ENCODE assay signal across 1 cellular context in the genomic region with DNA sequence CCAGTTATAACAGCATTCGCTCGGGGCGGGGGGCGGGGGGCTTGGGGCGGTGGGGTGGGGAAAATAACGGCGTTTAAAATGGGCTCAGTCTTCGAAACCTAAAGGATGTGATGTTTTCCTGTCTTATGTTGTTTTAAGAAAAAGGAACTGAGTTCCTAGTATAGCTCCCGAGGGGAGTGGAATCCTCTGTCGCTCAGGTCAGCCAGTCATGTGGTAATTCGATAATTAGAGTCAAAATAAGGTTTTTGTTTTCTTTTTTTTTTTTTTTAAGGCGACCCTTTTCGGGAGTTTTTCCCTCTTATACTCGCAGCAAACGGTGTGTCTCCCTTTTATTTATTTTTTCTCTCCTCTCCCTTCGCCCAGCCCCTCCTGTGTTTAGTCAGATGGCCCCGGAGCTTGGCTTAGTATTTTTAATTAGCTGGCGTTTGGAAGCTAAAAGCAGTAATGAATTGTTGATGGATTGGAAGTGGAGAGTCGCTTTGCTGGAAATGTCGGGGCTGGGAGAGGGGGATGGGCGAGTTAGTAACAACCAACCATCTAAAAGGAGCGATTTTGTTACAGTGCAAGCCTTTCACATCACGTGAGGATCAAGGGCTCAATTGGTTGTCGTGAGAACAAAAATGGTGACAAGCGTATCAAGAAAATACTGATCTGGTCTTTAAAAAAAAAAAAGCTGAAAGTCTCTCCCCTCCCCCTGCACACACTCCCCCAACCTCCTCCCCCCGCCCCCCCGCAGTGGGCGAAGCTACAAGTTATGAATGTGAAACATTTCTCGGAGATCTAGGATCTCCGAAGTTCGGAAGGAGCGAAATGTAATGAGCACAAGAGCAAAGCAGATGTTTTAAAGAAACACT.
TF ChIP-seq lines count a peak whose summit lies in the region.

No MANE protein-coding gene starts in this region.

TF ChIP-seq in HEK293, 187 proteins besides CTCF, POLR2A, EP300 and RAD21 (continued from another document and continues in another):
- TF ChIP-seq, protein P1, sequence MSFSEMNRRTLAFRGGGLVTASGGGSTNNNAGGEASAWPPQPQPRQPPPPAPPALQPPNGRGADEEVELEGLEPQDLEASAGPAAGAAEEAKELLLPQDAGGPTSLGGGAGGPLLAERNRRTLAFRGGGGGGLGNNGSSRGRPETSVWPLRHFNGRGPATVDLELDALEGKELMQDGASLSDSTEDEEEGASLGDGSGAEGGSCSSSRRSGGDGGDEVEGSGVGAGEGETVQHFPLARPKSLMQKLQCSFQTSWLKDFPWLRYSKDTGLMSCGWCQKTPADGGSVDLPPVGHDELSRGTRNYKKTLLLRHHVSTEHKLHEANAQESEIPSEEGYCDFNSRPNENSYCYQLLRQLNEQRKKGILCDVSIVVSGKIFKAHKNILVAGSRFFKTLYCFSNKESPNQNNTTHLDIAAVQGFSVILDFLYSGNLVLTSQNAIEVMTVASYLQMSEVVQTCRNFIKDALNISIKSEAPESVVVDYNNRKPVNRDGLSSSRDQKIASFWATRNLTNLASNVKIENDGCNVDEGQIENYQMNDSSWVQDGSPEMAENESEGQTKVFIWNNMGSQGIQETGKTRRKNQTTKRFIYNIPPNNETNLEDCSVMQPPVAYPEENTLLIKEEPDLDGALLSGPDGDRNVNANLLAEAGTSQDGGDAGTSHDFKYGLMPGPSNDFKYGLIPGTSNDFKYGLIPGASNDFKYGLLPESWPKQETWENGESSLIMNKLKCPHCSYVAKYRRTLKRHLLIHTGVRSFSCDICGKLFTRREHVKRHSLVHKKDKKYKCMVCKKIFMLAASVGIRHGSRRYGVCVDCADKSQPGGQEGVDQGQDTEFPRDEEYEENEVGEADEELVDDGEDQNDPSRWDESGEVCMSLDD (tag by site-specific recombination; IDR thresholded peaks at IDR 0.05), result no peak
- TF ChIP-seq ZBTB8A (tag by site-specific recombination; IDR thresholded peaks at IDR 0.05), result peak; percentile 67; the same call in 1 of the 2 replicates
- TF ChIP-seq FEZF1 (tag by site-specific recombination; IDR thresholded peaks at IDR 0.05), result peak; percentile 95
- no peak for TF ChIP-seq ZNF350 (tag by site-specific recombination; IDR thresholded peaks at IDR 0.05)
- TF ChIP-seq, protein P2, sequence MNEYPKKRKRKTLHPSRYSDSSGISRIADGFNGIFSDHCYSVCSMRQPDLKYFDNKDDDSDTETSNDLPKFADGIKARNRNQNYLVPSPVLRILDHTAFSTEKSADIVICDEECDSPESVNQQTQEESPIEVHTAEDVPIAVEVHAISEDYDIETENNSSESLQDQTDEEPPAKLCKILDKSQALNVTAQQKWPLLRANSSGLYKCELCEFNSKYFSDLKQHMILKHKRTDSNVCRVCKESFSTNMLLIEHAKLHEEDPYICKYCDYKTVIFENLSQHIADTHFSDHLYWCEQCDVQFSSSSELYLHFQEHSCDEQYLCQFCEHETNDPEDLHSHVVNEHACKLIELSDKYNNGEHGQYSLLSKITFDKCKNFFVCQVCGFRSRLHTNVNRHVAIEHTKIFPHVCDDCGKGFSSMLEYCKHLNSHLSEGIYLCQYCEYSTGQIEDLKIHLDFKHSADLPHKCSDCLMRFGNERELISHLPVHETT (tag by site-specific recombination; IDR thresholded peaks at IDR 0.05), result peak; percentile 92
- peak; percentile 55; the same call in 1 of the 2 replicates for TF ChIP-seq ZNF558 (tag by site-specific recombination; IDR thresholded peaks at IDR 0.05)
- TF ChIP-seq, protein P3, sequence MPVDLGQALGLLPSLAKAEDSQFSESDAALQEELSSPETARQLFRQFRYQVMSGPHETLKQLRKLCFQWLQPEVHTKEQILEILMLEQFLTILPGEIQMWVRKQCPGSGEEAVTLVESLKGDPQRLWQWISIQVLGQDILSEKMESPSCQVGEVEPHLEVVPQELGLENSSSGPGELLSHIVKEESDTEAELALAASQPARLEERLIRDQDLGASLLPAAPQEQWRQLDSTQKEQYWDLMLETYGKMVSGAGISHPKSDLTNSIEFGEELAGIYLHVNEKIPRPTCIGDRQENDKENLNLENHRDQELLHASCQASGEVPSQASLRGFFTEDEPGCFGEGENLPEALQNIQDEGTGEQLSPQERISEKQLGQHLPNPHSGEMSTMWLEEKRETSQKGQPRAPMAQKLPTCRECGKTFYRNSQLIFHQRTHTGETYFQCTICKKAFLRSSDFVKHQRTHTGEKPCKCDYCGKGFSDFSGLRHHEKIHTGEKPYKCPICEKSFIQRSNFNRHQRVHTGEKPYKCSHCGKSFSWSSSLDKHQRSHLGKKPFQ (tag by site-specific recombination; IDR thresholded peaks at IDR 0.05), result peak; percentile 77; the same call in 1 of the 2 replicates
- TF ChIP-seq ZNF274 (IDR thresholded peaks at IDR 0.05; ENCODE audit: low read length), result no peak
- no peak for TF ChIP-seq ZNF274 (tag by site-specific recombination; IDR thresholded peaks at IDR 0.05; ENCODE audit: borderline replicate concordance)
- TF ChIP-seq ZNF2 (tag by site-specific recombination; IDR thresholded peaks at IDR 0.05), result peak; percentile 80
- no peak for TF ChIP-seq ZFP41 (tag by site-specific recombination; IDR thresholded peaks at IDR 0.05; ENCODE audit: borderline replicate concordance)
- 0 out of 2 replicates have a peak, but pooled peaks have one; percentile 25 for TF ChIP-seq ZNF596 (tag by site-specific recombination; IDR thresholded peaks at IDR 0.05)
- TF ChIP-seq ZNF146 (tag by site-specific recombination; IDR thresholded peaks at IDR 0.05), result peak; percentile 4; the same call in 1 of the 2 replicates
- TF ChIP-seq, protein P4, sequence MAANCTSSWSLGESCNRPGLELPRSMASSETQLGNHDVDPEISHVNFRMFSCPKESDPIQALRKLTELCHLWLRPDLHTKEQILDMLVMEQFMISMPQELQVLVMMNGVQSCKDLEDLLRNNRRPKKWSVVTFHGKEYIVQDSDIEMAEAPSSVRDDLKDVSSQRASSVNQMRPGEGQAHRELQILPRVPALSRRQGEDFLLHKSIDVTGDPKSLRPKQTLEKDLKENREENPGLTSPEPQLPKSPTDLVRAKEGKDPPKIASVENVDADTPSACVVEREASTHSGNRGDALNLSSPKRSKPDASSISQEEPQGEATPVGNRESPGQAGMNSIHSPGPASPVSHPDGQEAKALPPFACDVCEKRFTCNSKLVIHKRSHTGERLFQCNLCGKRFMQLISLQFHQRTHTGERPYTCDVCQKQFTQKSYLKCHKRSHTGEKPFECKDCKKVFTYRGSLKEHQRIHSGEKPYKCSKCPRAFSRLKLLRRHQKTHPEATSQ (tag by site-specific recombination; IDR thresholded peaks at IDR 0.05), result no peak; the same call in 1 of the 2 replicates
- peak; percentile 95 for TF ChIP-seq SP7 (tag by site-specific recombination; IDR thresholded peaks at IDR 0.05)
- no peak for TF ChIP-seq ZNF302 (tag by site-specific recombination; IDR thresholded peaks at IDR 0.05; ENCODE audit: low read depth)
- no peak for TF ChIP-seq ZNF707 (tag by site-specific recombination; IDR thresholded peaks at IDR 0.05)
- TF ChIP-seq ZNF585B (tag by site-specific recombination; IDR thresholded peaks at IDR 0.05), result no peak
- TF ChIP-seq ZNF121 (tag by site-specific recombination; IDR thresholded peaks at IDR 0.05), result no peak
- TF ChIP-seq, protein P5, sequence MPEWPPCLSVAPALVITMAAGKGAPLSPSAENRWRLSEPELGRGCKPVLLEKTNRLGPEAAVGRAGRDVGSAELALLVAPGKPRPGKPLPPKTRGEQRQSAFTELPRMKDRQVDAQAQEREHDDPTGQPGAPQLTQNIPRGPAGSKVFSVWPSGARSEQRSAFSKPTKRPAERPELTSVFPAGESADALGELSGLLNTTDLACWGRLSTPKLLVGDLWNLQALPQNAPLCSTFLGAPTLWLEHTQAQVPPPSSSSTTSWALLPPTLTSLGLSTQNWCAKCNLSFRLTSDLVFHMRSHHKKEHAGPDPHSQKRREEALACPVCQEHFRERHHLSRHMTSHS (tag by site-specific recombination; IDR thresholded peaks at IDR 0.05), result no peak; the same call in 1 of the 2 replicates
- no peak for TF ChIP-seq ZNF114 (tag by site-specific recombination; IDR thresholded peaks at IDR 0.05)
- TF ChIP-seq, protein P6, sequence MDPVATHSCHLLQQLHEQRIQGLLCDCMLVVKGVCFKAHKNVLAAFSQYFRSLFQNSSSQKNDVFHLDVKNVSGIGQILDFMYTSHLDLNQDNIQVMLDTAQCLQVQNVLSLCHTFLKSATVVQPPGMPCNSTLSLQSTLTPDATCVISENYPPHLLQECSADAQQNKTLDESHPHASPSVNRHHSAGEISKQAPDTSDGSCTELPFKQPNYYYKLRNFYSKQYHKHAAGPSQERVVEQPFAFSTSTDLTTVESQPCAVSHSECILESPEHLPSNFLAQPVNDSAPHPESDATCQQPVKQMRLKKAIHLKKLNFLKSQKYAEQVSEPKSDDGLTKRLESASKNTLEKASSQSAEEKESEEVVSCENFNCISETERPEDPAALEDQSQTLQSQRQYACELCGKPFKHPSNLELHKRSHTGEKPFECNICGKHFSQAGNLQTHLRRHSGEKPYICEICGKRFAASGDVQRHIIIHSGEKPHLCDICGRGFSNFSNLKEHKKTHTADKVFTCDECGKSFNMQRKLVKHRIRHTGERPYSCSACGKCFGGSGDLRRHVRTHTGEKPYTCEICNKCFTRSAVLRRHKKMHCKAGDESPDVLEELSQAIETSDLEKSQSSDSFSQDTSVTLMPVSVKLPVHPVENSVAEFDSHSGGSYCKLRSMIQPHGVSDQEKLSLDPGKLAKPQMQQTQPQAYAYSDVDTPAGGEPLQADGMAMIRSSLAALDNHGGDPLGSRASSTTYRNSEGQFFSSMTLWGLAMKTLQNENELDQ (tag by site-specific recombination; IDR thresholded peaks at IDR 0.05; ENCODE audit: low read depth), result no peak
- peak; percentile 68 for TF ChIP-seq SP2 (tag by site-specific recombination; IDR thresholded peaks at IDR 0.05)
- peak; percentile 50; the same call in 1 of the 2 replicates for TF ChIP-seq TCF7L2 (IDR thresholded peaks at IDR 0.05; ENCODE audit: borderline replicate concordance, low read depth, low read length)
- TF ChIP-seq PRDM1 (tag by site-specific recombination; IDR thresholded peaks at IDR 0.05), result peak; percentile 77
- TF ChIP-seq, protein P7, sequence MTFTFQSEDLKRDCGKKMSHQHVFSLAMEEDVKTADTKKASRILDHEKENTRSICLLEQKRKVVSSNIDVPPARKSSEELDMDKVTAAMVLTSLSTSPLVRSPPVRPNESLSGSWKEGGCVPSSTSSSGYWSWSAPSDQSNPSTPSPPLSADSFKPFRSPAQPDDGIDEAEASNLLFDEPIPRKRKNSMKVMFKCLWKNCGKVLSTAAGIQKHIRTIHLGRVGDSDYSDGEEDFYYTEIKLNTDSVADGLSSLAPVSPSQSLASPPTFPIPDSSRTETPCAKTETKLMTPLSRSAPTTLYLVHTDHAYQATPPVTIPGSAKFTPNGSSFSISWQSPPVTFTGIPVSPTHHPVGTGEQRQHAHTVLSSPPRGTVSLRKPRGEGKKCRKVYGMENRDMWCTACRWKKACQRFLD (tag by site-specific recombination; IDR thresholded peaks at IDR 0.05), result no peak
- TF ChIP-seq ZNF623 (tag by site-specific recombination; IDR thresholded peaks at IDR 0.05), result no peak
- peak; percentile 5; the same call in 1 of the 2 replicates for TF ChIP-seq EGR2 (tag by site-specific recombination; IDR thresholded peaks at IDR 0.05; ENCODE audit: low read depth)
- TF ChIP-seq, protein P8, sequence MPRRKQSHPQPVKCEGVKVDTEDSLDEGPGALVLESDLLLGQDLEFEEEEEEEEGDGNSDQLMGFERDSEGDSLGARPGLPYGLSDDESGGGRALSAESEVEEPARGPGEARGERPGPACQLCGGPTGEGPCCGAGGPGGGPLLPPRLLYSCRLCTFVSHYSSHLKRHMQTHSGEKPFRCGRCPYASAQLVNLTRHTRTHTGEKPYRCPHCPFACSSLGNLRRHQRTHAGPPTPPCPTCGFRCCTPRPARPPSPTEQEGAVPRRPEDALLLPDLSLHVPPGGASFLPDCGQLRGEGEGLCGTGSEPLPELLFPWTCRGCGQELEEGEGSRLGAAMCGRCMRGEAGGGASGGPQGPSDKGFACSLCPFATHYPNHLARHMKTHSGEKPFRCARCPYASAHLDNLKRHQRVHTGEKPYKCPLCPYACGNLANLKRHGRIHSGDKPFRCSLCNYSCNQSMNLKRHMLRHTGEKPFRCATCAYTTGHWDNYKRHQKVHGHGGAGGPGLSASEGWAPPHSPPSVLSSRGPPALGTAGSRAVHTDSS (tag by site-specific recombination; IDR thresholded peaks at IDR 0.05), result no peak
- peak; percentile 90 for TF ChIP-seq ZNF629 (tag by site-specific recombination; IDR thresholded peaks at IDR 0.05)
- TF ChIP-seq ZNF184 (tag by site-specific recombination; IDR thresholded peaks at IDR 0.05), result no peak; the same call in 1 of the 2 replicates
- TF ChIP-seq OSR2 (tag by site-specific recombination; IDR thresholded peaks at IDR 0.05), result peak; percentile 96
- TF ChIP-seq ZNF292 (tag by site-specific recombination; IDR thresholded peaks at IDR 0.05; ENCODE audit: borderline replicate concordance, low read depth), result no peak
- TF ChIP-seq ZNF48 (tag by site-specific recombination; IDR thresholded peaks at IDR 0.05), result no peak
- TF ChIP-seq ZNF214 (tag by site-specific recombination; IDR thresholded peaks at IDR 0.05; ENCODE audit: borderline replicate concordance), result no peak
- no peak for TF ChIP-seq ZNF777 (tag by site-specific recombination; IDR thresholded peaks at IDR 0.05; ENCODE audit: borderline replicate concordance)
- no peak for TF ChIP-seq ZNF155 (tag by site-specific recombination; IDR thresholded peaks at IDR 0.05)
- TF ChIP-seq ZNF510 (tag by site-specific recombination; IDR thresholded peaks at IDR 0.05; ENCODE audit: insufficient replicate concordance), result no peak
- TF ChIP-seq, protein P9, sequence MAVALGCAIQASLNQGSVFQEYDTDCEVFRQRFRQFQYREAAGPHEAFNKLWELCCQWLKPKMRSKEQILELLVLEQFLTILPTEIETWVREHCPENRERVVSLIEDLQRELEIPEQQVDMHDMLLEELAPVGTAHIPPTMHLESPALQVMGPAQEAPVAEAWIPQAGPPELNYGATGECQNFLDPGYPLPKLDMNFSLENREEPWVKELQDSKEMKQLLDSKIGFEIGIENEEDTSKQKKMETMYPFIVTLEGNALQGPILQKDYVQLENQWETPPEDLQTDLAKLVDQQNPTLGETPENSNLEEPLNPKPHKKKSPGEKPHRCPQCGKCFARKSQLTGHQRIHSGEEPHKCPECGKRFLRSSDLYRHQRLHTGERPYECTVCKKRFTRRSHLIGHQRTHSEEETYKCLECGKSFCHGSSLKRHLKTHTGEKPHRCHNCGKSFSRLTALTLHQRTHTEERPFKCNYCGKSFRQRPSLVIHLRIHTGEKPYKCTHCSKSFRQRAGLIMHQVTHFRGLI (tag by site-specific recombination; IDR thresholded peaks at IDR 0.05), result peak; percentile 63; the same call in 1 of the 2 replicates
- peak; percentile 25; the same call in 1 of the 2 replicates for TF ChIP-seq ZIC2 (tag by site-specific recombination; IDR thresholded peaks at IDR 0.05)
- TF ChIP-seq, protein P10, sequence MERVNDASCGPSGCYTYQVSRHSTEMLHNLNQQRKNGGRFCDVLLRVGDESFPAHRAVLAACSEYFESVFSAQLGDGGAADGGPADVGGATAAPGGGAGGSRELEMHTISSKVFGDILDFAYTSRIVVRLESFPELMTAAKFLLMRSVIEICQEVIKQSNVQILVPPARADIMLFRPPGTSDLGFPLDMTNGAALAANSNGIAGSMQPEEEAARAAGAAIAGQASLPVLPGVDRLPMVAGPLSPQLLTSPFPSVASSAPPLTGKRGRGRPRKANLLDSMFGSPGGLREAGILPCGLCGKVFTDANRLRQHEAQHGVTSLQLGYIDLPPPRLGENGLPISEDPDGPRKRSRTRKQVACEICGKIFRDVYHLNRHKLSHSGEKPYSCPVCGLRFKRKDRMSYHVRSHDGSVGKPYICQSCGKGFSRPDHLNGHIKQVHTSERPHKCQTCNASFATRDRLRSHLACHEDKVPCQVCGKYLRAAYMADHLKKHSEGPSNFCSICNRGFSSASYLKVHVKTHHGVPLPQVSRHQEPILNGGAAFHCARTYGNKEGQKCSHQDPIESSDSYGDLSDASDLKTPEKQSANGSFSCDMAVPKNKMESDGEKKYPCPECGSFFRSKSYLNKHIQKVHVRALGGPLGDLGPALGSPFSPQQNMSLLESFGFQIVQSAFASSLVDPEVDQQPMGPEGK (tag by site-specific recombination; IDR thresholded peaks at IDR 0.05), result peak; percentile 67
